ENCODE assay signal across 8 cellular contexts in genomic region chr17:18362509-18363020, GRCh38. TPM values are rescaled to one million over a fixed set of nuclear protein-coding genes. Genes with fewer than 3 reads are reported as not detected.
A peak's percentile ranks its signal among the peaks of the same experiment; 100 is the strongest.
DNase-seq lines count a peak whose midpoint lies in the region; ATAC-seq and TF ChIP-seq lines count a peak whose summit lies in the region.

No MANE protein-coding gene starts in this region.

- TF ChIP-seq CTCF in astrocyte of the spinal cord (IDR thresholded peaks at IDR 0.05; ENCODE audit: low read depth, low read length) (no peak), prostate gland (IDR thresholded peaks at IDR 0.05) (no peak)

- no peak for TF ChIP-seq POLR2A in prostate gland (IDR thresholded peaks at IDR 0.05)

- WGBS in prostate gland, result 11% methylated on average over 19 of the region's 19 CpGs

- H3K27ac ChIP-seq in prostate gland, result peak overlapping the region; percentile 75 to 77

- H3K27me3 ChIP-seq in prostate gland (replicated peaks; ENCODE audit: insufficient read depth), result no peaks in the 10 kb centered on the region

- in situ Hi-C loops in astrocyte of the spinal cord (cut with HindIII; ENCODE audit: low sequenced_read_pairs), result no loop called here

- no peaks in the 10 kb centered on the region for H3K4me1 ChIP-seq in prostate gland (replicated peaks)

- no peaks in the 10 kb centered on the region for H3K9me3 ChIP-seq in prostate gland

- H3K36me3 ChIP-seq in prostate gland, result no peaks in the 10 kb centered on the region

- DNase-seq in NCI-H82 (lab: John Stamatoyannopoulos, UW) (peak; percentile 48), NCI-H82 treated with DMSO at 0.1 percent for 48 hours (lab: John Stamatoyannopoulos, UW; ENCODE audit: unreplicated experiment) (no peak), NAMALWA (ENCODE audit: low spot score) (peak; percentile 32), astrocyte of the spinal cord (ENCODE audit: low read depth, low spot score) (peak; percentile 29), hypothalamus (lab: John Stamatoyannopoulos, UW) (peak; percentile 4 to 90 (median 68)), prostate gland (ENCODE audit: low spot score) (peak; percentile 33), OCI-M2 (lab: John Stamatoyannopoulos, UW; ENCODE audit: unreplicated experiment) (no peak)

- H3K4me3 ChIP-seq in astrocyte of the spinal cord (ENCODE audit: low read depth, low read length) (peak overlapping the region; percentile 64), prostate gland (peak overlapping the region; percentile 69 to 91)

- ATAC-seq in HG03108 (IDR thresholded peaks at IDR 0.05; ENCODE audit: unreplicated experiment), result no peak

- intact Hi-C loops in prostate gland (cut with DNase I), result no loop called here

RNA-seq across cellular contexts. Expression of gene SHMT1, which starts 0.8 kb away (rescaled TPM):
- 10 to 100 TPM; 31.6 to 43.0 TPM for total RNA-seq in prostate gland

RNA-seq across cellular contexts. Expression of gene EVPLL, which starts 15.0 kb away (rescaled TPM):
- total RNA-seq in prostate gland, result 1 to 10 TPM; 1.6 to 1.7 TPM

RNA-seq across cellular contexts. Expression of gene SMCR8, which starts 47.5 kb away (rescaled TPM):
- 10 to 100 TPM; 19.0 to 25.3 TPM for total RNA-seq in prostate gland

RNA-seq across cellular contexts. Expression of gene TOP3A, which starts 47.8 kb away (rescaled TPM):
- 10 to 100 TPM; 18.4 to 37.1 TPM for total RNA-seq in prostate gland

Comparison
In these comparisons a context has a peak if more than half of its experiments do, and no peak if none do; other contexts are left out.
1. DNase-seq: peak in NCI-H82 (single experiment), NAMALWA (single experiment), astrocyte of the spinal cord (single experiment), hypothalamus (51 of 51) and prostate gland (single experiment); none in NCI-H82 treated with DMSO at 0.1 percent for 48 hours (single experiment) and OCI-M2 (single experiment).